In genomic region chr4:76426272-76426671, GRCh38 we compare ENCODE assay signal across 13 cellular contexts. TPM values are rescaled to one million over a fixed set of nuclear protein-coding genes. Genes with fewer than 3 reads are reported as not detected.
DNase-seq lines count a peak whose midpoint lies in the region; ATAC-seq and TF ChIP-seq lines count a peak whose summit lies in the region.
"Had no signal": no experiment of that assay in that cellular context is flagged by ENCODE, and none has a peak within 500 bp of the region (broad histone marks: within the 10 kb centered on the region; RNA-seq: fewer than 3 reads in every experiment).

No MANE protein-coding gene starts in this region.

- TF ChIP-seq CTCF in cardiac muscle cell (IDR thresholded peaks at IDR 0.05; ENCODE audit: low read depth, low read length) (peak; percentile 14), VCaP (conservative IDR thresholded peaks at IDR 0.05) (peak; percentile 81), hepatocyte (IDR thresholded peaks at IDR 0.05; ENCODE audit: poor library complexity) (peak; percentile 34), tibial artery (IDR thresholded peaks at IDR 0.05) (peak; percentile 12 to 13)

- H3K27me3 ChIP-seq in cardiac muscle cell = no peaks in the 10 kb centered on the region
- H3K27me3 ChIP-seq in hepatocyte = no peaks in the 10 kb centered on the region
- H3K27me3 ChIP-seq in tibial artery = no peaks in the 10 kb centered on the region
- H3K27me3 ChIP-seq in GM23248 (replicated peaks; ENCODE audit: insufficient read depth) = 0 out of 2 replicates have a peak, but pooled peaks cover 4% of the 10 kb centered on the region

- DNase-seq in cardiac muscle cell (ENCODE audit: low read depth in 1 of 2, low spot score in 1 of 2) (peak in 1 of 2 donors; percentile 12), Right ventricle myocardium superior (no peak), hepatocyte (ENCODE audit: low spot score) (no peak), tibial artery (no peak), cortex of kidney (lab: John Stamatoyannopoulos, UW) (no peak), caudate nucleus (lab: John Stamatoyannopoulos, UW) (no peak), GM23248 (no peak)
- DNase-seq: AML-193; DMS79 treated with DMSO at 0.1 percent for 48 hours; stimulated activated CD4-positive, alpha-beta T cell treated with anti-CD3 and anti-CD28 coated beads, Interleukin-2, amount 100 ng/mL, for 48 hours had no signal

- no peaks in the 10 kb centered on the region for H3K9me3 ChIP-seq in cardiac muscle cell (ENCODE audit: low read depth)
- no peaks in the 10 kb centered on the region for H3K9me3 ChIP-seq in hepatocyte (ENCODE audit: low read depth)
- H3K9me3 ChIP-seq in tibial artery = no peaks in the 10 kb centered on the region
- no peaks in the 10 kb centered on the region for H3K9me3 ChIP-seq in GM23248 (ENCODE audit: low read depth)

- H4K20me1 ChIP-seq in hepatocyte (ENCODE audit: insufficient read depth, poor library complexity, severe bottlenecking) (no peaks in the 10 kb centered on the region), GM23248 (ENCODE audit: insufficient read depth) (no peaks in the 10 kb centered on the region)

- H3K9me2 ChIP-seq in hepatocyte (replicated peaks; ENCODE audit: insufficient read depth) = no peaks in the 10 kb centered on the region
- no peaks in the 10 kb centered on the region for H3K9me2 ChIP-seq in GM23248 (ENCODE audit: insufficient read depth)

- no peaks in the 10 kb centered on the region for H3K79me2 ChIP-seq in hepatocyte
- no peaks in the 10 kb centered on the region for H3K79me2 ChIP-seq in GM23248 (ENCODE audit: insufficient read depth)

- intact Hi-C loops in Right ventricle myocardium superior (cut with DNase I) (no loop called here), tibial artery (cut with DNase I; ENCODE audit: low total_unique reads) (loop anchor here (5.0 kb wide), 1 partner anchor 244 kb away; no protein-coding TSS in a partner anchor)

- H3K27ac ChIP-seq in cardiac muscle cell (no peak overlapping the region), VCaP (no peak overlapping the region), hepatocyte (no peak overlapping the region), tibial artery (no peak overlapping the region), caudate nucleus (ENCODE audit: low read depth, low read length) (no peak overlapping the region), GM23248 (no peak overlapping the region)

- in situ Hi-C loops in GM23248 (cut with MboI) = no loop called here

- H3K4me2 ChIP-seq in hepatocyte (peak overlapping the region; percentile 10), GM23248 (ENCODE audit: unreplicated experiment) (no peak overlapping the region)

- WGBS in hepatocyte (ENCODE audit: low lambda C conversion rate, missing lambda C conversion rate) = 58% methylated on average over 2 of the region's 2 CpGs
- 80 to 91% methylated on average over 2 of the region's 2 CpGs for WGBS in GM23248 (ENCODE audit: low coverage in 1 of 2, low lambda C conversion rate in 2 of 2, missing lambda C conversion rate in 2 of 2), 2 experiments

- H3K36me3 ChIP-seq in cardiac muscle cell (no peaks in the 10 kb centered on the region), hepatocyte (replicated peaks; ENCODE audit: insufficient read depth, low read depth) (no peaks in the 10 kb centered on the region), tibial artery (no peaks in the 10 kb centered on the region), GM23248 (ENCODE audit: low read depth) (no peaks in the 10 kb centered on the region)

- peaks cover 7% of the 10 kb centered on the region for H3K4me1 ChIP-seq in cardiac muscle cell (ENCODE audit: low read depth)
- H3K4me1 ChIP-seq in hepatocyte (ENCODE audit: insufficient read depth) = no peaks in the 10 kb centered on the region
- peaks cover 0 to 6% (median 3%) of the 10 kb centered on the region in 4 donors for H3K4me1 ChIP-seq in tibial artery
- no peaks in the 10 kb centered on the region for H3K4me1 ChIP-seq in GM23248 (ENCODE audit: insufficient read depth)

- no peaks in the 10 kb centered on the region for H3F3A ChIP-seq in GM23248 (ENCODE audit: insufficient read depth)

- ATAC-seq in Right ventricle myocardium superior (ENCODE audit: poor library complexity) = no peak
- ATAC-seq: activated CD4-positive, CD25-positive, alpha-beta regulatory T cell treated with anti-CD3 and anti-CD28 coated beads, Interleukin-2, amount 50 U/mL, for 24 hours; stimulated activated effector memory CD8-positive, alpha-beta T cell treated with anti-CD3 and anti-CD28 coated beads, Interleukin-12 subunit alpha, Interleukin-12 subunit beta, amount 100 ng/mL, for 72 hours had no signal

- no peak overlapping the region for H2AFZ ChIP-seq in hepatocyte
- H2AFZ ChIP-seq in GM23248 = no peak overlapping the region

- H3K4me3 ChIP-seq in cardiac muscle cell (no peak overlapping the region), hepatocyte (no peak overlapping the region), tibial artery (no peak overlapping the region), GM23248 (no peak overlapping the region)

- H3K9ac ChIP-seq in GM23248 = no peak overlapping the region

RNA-seq across cellular contexts. Expression of gene CCDC158, which starts 5.3 kb away (rescaled TPM):
- total RNA-seq in cardiac muscle cell = not detected in 2 replicates
- 0.06 TPM in 1 of 2 replicates, not detected in the other for polyA plus RNA-seq in cardiac muscle cell
- 0.22 TPM for total RNA-seq in Right ventricle myocardium superior
- total RNA-seq in hepatocyte = not detected in 2 replicates
- 0.04 TPM in 1 of 2 replicates, not detected in the other for polyA plus RNA-seq in hepatocyte
- not detected in 2 replicates for total RNA-seq in GM23248 (2014; rRNA removed; shearing (Covaris generic))
- polyA plus RNA-seq in GM23248 (2016; fragmentation: Nextera tagmentation; extraction: Ambion mirVana) = 0.14 and 0.48 TPM in 2 replicates

RNA-seq across cellular contexts. Expression of gene SHROOM3, which starts 8.8 kb away (rescaled TPM):
- 43.4 and 47.7 TPM in 2 replicates for total RNA-seq in cardiac muscle cell
- 13.7 and 21.6 TPM in 2 replicates for polyA plus RNA-seq in cardiac muscle cell
- 10.5 TPM for total RNA-seq in Right ventricle myocardium superior
- total RNA-seq in hepatocyte = 58.8 and 63.1 TPM in 2 replicates
- polyA plus RNA-seq in hepatocyte = 35.0 and 42.6 TPM in 2 replicates
- total RNA-seq in GM23248 (2014; rRNA removed; shearing (Covaris generic)) = 44.6 and 50.7 TPM in 2 replicates
- polyA plus RNA-seq in GM23248 (2016; fragmentation: Nextera tagmentation; extraction: Ambion mirVana) = 8.7 and 9.7 TPM in 2 replicates

Comparison
In these comparisons a context has a peak if more than half of its experiments do, and no peak if none do; other contexts are left out.
1. CTCF ChIP-seq: peak in every context shown above with its lines; median percentile 81 in VCaP; 34 in hepatocyte; 14 in cardiac muscle cell; 12 in tibial artery.